ENCODE assay signal across 9 cellular contexts in the genomic region with DNA sequence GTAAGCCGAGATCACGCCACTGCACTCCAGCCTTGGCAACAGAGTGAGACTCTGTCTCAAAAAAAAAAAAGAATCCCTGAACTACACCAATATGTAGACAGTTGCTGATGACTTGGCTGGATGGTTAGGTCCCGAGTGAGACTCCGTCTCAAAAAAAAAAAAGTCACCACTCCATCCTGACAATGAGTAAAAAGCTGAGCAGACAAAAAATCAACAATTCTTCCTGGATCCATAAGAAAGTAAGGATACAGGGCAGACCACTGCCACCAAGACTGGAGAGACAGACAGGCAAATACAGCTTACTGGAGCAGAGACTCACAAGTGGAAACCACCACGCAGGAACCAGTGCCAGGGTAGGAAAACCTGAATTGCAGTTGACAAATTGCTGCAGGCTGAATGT.
"Had no signal": no experiment of that assay in that cellular context is flagged by ENCODE, and none has a peak within 500 bp of the region (broad histone marks: within the 10 kb centered on the region; RNA-seq: fewer than 3 reads in every experiment).

No MANE protein-coding gene starts in this region.

- H3K4me2 ChIP-seq: KMS-11 had no signal

- H3K9me3 ChIP-seq: HAP-1 had no signal

- H3K4me1 ChIP-seq: HAP-1 had no signal

- ATAC-seq: HCT116 had no signal

- H3K36me3 ChIP-seq: HAP-1 had no signal

- H3K9ac ChIP-seq: GM23248, KMS-11 had no signal

- H3K27ac ChIP-seq: GM23248, KMS-11 had no signal

- DNase-seq: GM23248, GOT3, H7, HFFc6, KBM-7 had no signal

- H2AFZ ChIP-seq: GM23248 had no signal

- H3K4me3 ChIP-seq: GM23248, HAP-1 had no signal

- FAIRE-seq: HTR-8/SVneo had no signal
